Comparison of ENCODE assay signal across 21 cellular contexts in genomic region chr4:10809905-10810304, GRCh38.
A peak's percentile ranks its signal among the peaks of the same experiment; 100 is the strongest.
DNase-seq lines count a peak whose midpoint lies in the region; ATAC-seq lines count a peak whose summit lies in the region.
"Had no signal": no experiment of that assay in that cellular context is flagged by ENCODE, and none has a peak within 500 bp of the region (broad histone marks: within the 10 kb centered on the region; RNA-seq: fewer than 3 reads in every experiment).

No MANE protein-coding gene starts in this region.

- peak; percentile 69 for ATAC-seq in GM18498 (IDR thresholded peaks at IDR 0.05; ENCODE audit: unreplicated experiment)
- ATAC-seq in GM18909 (IDR thresholded peaks at IDR 0.05; ENCODE audit: poor library complexity, unreplicated experiment), result peak; percentile 48
- peak; percentile 78 for ATAC-seq in HG02759 (IDR thresholded peaks at IDR 0.05; ENCODE audit: unreplicated experiment)
- peak; percentile 69 for ATAC-seq in HG03469 (IDR thresholded peaks at IDR 0.05; ENCODE audit: unreplicated experiment)

- DNase-seq in middle frontal gyrus (ENCODE audit: extremely low spot score, low spot score) (no peak), NCI-H2171 (lab: John Stamatoyannopoulos, UW) (no peak), NCI-H524 (lab: John Stamatoyannopoulos, UW) (no peak), GF-D8 (lab: John Stamatoyannopoulos, UW) (no peak)
- DNase-seq: activated naive CD4-positive, alpha-beta T cell treated with anti-CD3 and anti-CD28 coated beads, Interleukin-2, amount 10 ng/mL, durations not matched to agents 7 days and 5 days; DMS153; foreskin fibroblast; H9; KBM-7; NCI-H2081; NCI-H524 treated with DMSO at 0.1 percent for 48 hours; OCI-M1; SHP77 treated with DMSO at 0.1 percent for 48 hours; sigmoid colon; stomach; T-helper 1 cell; upper lobe of left lung had no signal
